Comparison of ENCODE assay signal across 1 cellular context in the genomic region with DNA sequence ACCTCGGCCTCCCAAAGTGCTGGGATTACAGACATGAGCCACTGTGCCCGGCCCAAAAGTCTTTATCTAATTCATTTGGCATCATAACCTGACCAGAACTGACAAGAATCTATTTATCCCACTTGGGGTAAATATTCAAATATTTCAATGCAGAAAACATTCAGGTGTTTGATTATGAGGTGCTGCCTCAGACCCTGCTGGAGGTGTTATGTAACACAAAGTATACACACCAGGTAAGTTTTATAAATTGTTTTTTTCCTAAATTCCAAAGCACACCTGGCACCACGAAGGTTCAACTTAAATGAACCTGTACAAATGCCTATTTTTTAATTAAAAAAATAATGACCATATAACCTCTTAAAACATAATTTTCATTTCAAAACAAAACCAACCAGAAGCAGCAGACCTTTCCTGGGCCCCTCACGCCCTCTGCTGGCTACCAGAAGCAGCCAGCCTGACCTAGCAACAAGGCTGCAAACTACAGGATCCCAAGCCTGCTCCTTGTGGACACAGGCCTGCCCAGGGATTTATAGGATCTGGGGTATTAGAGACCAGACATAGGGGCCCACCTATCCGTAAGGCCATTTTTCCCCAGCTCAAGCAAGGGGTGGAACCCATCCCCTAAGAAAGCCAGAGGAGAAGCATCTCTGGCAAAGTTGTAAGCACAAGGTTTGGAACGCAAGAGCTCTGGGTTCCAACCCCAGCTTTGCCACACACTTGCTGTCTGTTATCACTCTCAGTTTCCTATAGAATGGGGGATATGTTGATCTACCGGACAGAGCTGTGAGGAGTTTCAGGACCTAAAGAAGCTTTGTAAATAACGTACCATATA.
TF ChIP-seq lines count a peak whose summit lies in the region.

No MANE protein-coding gene starts in this region.

TF ChIP-seq in H1, 55 proteins besides CTCF, POLR2A, EP300 and RAD21:
- TF ChIP-seq SIRT6 (IDR thresholded peaks at IDR 0.05; ENCODE audit: low read length), result no peak
- TF ChIP-seq CBX5 (IDR thresholded peaks at IDR 0.05; ENCODE audit: low read depth, low read length), result no peak
- TF ChIP-seq RFX5 (IDR thresholded peaks at IDR 0.05; ENCODE audit: borderline replicate concordance, low read depth, low read length), result peak; percentile 58
TF ChIP-seq in H1: peak in this region for 1.
